In the genomic region with DNA sequence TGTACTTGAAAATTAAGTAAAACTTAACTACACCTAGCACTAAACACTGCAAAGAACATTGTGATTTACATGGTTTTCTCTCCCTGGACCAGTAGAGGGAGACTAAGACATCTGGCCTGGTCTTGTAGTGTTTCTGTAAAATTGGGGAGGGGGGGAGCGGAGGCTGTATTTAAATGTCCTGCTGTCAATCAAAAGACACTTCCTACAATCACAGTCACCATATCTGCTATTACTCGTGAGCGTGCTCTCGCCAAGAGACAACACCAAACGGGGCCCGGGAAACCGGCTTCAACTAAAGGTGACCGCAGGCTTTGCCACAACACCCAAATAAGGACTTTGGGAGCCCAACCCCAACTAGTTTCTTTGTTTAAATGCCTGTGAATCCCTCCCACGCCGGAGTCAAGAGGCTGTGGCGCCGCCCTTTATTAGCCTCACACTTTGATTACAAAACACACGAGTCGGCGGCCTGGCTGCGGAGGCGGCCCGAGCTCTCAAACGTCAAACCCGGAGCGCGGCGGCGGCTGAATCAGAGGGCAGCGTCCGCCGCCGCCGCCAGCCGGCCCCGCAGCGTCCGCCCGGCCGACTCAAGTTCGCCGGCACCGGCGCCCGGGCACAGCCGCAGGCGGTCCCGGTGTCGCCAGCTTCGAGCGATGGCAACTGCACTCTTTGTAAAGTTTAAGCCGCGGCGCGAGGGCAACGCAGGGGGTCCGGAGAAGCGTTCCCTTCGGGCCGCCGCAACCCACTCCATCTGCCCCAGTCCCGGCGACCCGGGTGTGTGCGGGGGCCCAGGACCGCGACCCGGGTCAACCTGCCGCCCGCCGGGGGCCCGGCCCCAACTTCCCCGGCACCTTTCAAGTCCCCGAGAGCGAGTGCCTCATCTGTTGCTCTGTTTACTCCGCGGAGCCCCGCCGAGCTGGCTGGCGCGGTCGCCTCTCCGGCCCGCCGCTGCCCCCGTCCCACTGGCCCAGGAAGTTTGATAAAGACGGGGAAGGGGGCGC, we compare ENCODE assay signal across 1 cellular context.
TF ChIP-seq lines count a peak whose summit lies in the region.

No MANE protein-coding gene starts in this region.

TF ChIP-seq in K562, 482 proteins besides CTCF, POLR2A, EP300 and RAD21 (continued from another document and continues in another):
- TF ChIP-seq, protein P1, sequence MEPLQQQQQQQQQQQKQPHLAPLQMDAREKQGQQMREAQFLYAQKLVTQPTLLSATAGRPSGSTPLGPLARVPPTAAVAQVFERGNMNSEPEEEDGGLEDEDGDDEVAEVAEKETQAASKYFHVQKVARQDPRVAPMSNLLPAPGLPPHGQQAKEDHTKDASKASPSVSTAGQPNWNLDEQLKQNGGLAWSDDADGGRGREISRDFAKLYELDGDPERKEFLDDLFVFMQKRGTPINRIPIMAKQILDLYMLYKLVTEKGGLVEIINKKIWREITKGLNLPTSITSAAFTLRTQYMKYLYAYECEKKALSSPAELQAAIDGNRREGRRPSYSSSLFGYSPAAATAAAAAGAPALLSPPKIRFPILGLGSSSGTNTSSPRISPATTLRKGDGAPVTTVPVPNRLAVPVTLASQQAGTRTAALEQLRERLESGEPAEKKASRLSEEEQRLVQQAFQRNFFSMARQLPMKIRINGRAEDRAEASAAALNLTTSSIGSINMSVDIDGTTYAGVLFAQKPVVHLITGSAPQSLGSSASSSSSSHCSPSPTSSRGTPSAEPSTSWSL (CRISPR knock-in tag; IDR thresholded peaks at IDR 0.05; ENCODE audit: borderline replicate concordance): no peak
- TF ChIP-seq RBM34 (IDR thresholded peaks at IDR 0.05; ENCODE audit: borderline replicate concordance, insufficient read depth, low read length) (no peak), ZNF124 (CRISPR knock-in tag; IDR thresholded peaks at IDR 0.05) (no peak), EGR1 (conservative IDR thresholded peaks at IDR 0.05) (peak; percentile 92), MTA1 (IDR thresholded peaks at IDR 0.05; ENCODE audit: borderline replicate concordance) (peak; percentile 42; the same call in 1 of the 2 replicates), ZNF431 (CRISPR knock-in tag; IDR thresholded peaks at IDR 0.05) (0 out of 2 replicates have a peak, but pooled peaks have one; percentile 50), FOXK2 (conservative IDR thresholded peaks at IDR 0.05 in 1 of 2, IDR thresholded peaks at IDR 0.05 in 1 of 2; ENCODE audit: low read depth in 2 of 2) (peak; percentile 94 to 95), TAF7 (tag; IDR thresholded peaks at IDR 0.05) (no peak), NR2C2 (CRISPR knock-in tag; IDR thresholded peaks at IDR 0.05) (no peak), NR2C2 (tag; IDR thresholded peaks at IDR 0.05) (peak; percentile 37; the same call in 1 of the 2 replicates), CCNT2 (IDR thresholded peaks at IDR 0.05; ENCODE audit: borderline replicate concordance, extremely low read depth, insufficient read length, low read depth, low read length) (peak; percentile 82), FOXJ2 (tag; IDR thresholded peaks at IDR 0.05) (peak; percentile 76; the same call in 1 of the 2 replicates), KAT7 (CRISPR knock-in tag; IDR thresholded peaks at IDR 0.05; ENCODE audit: borderline replicate concordance) (peak; percentile 96), CHD1 (IDR thresholded peaks at IDR 0.05; ENCODE audit: low read length) (peak; percentile 90), SMC3 (conservative IDR thresholded peaks at IDR 0.05; ENCODE audit: insufficient read depth, low read depth, low read length) (peak; percentile 88), NCOA1 (IDR thresholded peaks at IDR 0.05; ENCODE audit: low read depth) (peak; percentile 48; the same call in 1 of the 2 replicates), ARID1B (IDR thresholded peaks at IDR 0.05) (peak; percentile 57), ZNF583 (CRISPR knock-in tag; IDR thresholded peaks at IDR 0.05) (no peak), ZNF785 (CRISPR knock-in tag; IDR thresholded peaks at IDR 0.05) (no peak), MCM5 (IDR thresholded peaks at IDR 0.05; ENCODE audit: low read depth) (no peak), CBFA2T3 (IDR thresholded peaks at IDR 0.05) (peak; percentile 44; the same call in 1 of the 2 replicates), SAP30 (IDR thresholded peaks at IDR 0.05; ENCODE audit: borderline replicate concordance, insufficient read depth, low read depth, low read length, poor library complexity, severe bottlenecking) (peak; percentile 83), ZFP30 (CRISPR knock-in tag; IDR thresholded peaks at IDR 0.05; ENCODE audit: borderline replicate concordance) (no peak), CC2D1A (IDR thresholded peaks at IDR 0.05) (peak; percentile 85), ZNF263 (CRISPR knock-in tag; IDR thresholded peaks at IDR 0.05; ENCODE audit: borderline replicate concordance) (peak; percentile 43; the same call in 1 of the 2 replicates), MEF2D (tag; conservative IDR thresholded peaks at IDR 0.05; ENCODE audit: low read depth) (peak; percentile 39; the same call in 1 of the 2 replicates), TAF1 (IDR thresholded peaks at IDR 0.05; ENCODE audit: control insufficient read depth, extremely low read depth, insufficient read depth, low read length, severe bottlenecking) (peak; percentile 39), NBN (IDR thresholded peaks at IDR 0.05; ENCODE audit: low read depth) (peak; percentile 92; the same call in 1 of the 2 replicates), CSDE1 (IDR thresholded peaks at IDR 0.05) (no peak; a peak in 1 of 4 replicates), PTRF (tag; IDR thresholded peaks at IDR 0.05) (no peak), DMBX1 (CRISPR knock-in tag; IDR thresholded peaks at IDR 0.05; ENCODE audit: borderline replicate concordance) (peak; percentile 66; the same call in 1 of the 2 replicates), CBX8 (IDR thresholded peaks at IDR 0.05; ENCODE audit: borderline replicate concordance, extremely low read depth, low read depth, low read length, poor library complexity, severe bottlenecking) (no peak), RFX5 (IDR thresholded peaks at IDR 0.05; ENCODE audit: low read depth, low read length) (peak; percentile 62; the same call in 1 of the 2 replicates), CEBPB (tag; IDR thresholded peaks at IDR 0.05) (peak; percentile 84), HNRNPK (IDR thresholded peaks at IDR 0.05; ENCODE audit: low read depth, low read length, poor library complexity, severe bottlenecking) (no peak), DACH1 (IDR thresholded peaks at IDR 0.05; ENCODE audit: partially characterized antibody) (peak; percentile 94), NFATC3 (IDR thresholded peaks at IDR 0.05) (no peak), FOXA3 (CRISPR knock-in tag; conservative IDR thresholded peaks at IDR 0.05 in 1 of 2, IDR thresholded peaks at IDR 0.05 in 1 of 2) (peak in 1 of 2 experiments; percentile 26; a peak in 1 of 4 replicates), ZNF140 (CRISPR knock-in tag; IDR thresholded peaks at IDR 0.05) (no peak), ZBTB1 (CRISPR knock-in tag; IDR thresholded peaks at IDR 0.05; ENCODE audit: borderline replicate concordance, low read depth) (peak; percentile 96), RB1 (IDR thresholded peaks at IDR 0.05; ENCODE audit: low read depth) (peak; percentile 43; the same call in 1 of the 2 replicates), HMG20B (CRISPR knock-in tag; IDR thresholded peaks at IDR 0.05) (no peak), L3MBTL2 (IDR thresholded peaks at IDR 0.05) (peak; percentile 97)
- TF ChIP-seq, protein P2, sequence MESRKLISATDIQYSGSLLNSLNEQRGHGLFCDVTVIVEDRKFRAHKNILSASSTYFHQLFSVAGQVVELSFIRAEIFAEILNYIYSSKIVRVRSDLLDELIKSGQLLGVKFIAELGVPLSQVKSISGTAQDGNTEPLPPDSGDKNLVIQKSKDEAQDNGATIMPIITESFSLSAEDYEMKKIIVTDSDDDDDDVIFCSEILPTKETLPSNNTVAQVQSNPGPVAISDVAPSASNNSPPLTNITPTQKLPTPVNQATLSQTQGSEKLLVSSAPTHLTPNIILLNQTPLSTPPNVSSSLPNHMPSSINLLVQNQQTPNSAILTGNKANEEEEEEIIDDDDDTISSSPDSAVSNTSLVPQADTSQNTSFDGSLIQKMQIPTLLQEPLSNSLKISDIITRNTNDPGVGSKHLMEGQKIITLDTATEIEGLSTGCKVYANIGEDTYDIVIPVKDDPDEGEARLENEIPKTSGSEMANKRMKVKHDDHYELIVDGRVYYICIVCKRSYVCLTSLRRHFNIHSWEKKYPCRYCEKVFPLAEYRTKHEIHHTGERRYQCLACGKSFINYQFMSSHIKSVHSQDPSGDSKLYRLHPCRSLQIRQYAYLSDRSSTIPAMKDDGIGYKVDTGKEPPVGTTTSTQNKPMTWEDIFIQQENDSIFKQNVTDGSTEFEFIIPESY (CRISPR knock-in tag; IDR thresholded peaks at IDR 0.05): peak; percentile 80
- TF ChIP-seq, protein P3, sequence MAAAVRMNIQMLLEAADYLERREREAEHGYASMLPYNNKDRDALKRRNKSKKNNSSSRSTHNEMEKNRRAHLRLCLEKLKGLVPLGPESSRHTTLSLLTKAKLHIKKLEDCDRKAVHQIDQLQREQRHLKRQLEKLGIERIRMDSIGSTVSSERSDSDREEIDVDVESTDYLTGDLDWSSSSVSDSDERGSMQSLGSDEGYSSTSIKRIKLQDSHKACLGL (CRISPR knock-in tag; IDR thresholded peaks at IDR 0.05; ENCODE audit: borderline replicate concordance, poor library complexity, severe bottlenecking): no peak
- TF ChIP-seq, protein P4, sequence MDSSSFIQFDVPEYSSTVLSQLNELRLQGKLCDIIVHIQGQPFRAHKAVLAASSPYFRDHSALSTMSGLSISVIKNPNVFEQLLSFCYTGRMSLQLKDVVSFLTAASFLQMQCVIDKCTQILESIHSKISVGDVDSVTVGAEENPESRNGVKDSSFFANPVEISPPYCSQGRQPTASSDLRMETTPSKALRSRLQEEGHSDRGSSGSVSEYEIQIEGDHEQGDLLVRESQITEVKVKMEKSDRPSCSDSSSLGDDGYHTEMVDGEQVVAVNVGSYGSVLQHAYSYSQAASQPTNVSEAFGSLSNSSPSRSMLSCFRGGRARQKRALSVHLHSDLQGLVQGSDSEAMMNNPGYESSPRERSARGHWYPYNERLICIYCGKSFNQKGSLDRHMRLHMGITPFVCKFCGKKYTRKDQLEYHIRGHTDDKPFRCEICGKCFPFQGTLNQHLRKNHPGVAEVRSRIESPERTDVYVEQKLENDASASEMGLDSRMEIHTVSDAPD (CRISPR knock-in tag; IDR thresholded peaks at IDR 0.05): peak; percentile 75
- TF ChIP-seq, protein P5, sequence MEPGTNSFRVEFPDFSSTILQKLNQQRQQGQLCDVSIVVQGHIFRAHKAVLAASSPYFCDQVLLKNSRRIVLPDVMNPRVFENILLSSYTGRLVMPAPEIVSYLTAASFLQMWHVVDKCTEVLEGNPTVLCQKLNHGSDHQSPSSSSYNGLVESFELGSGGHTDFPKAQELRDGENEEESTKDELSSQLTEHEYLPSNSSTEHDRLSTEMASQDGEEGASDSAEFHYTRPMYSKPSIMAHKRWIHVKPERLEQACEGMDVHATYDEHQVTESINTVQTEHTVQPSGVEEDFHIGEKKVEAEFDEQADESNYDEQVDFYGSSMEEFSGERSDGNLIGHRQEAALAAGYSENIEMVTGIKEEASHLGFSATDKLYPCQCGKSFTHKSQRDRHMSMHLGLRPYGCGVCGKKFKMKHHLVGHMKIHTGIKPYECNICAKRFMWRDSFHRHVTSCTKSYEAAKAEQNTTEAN (CRISPR knock-in tag; IDR thresholded peaks at IDR 0.05): peak; percentile 87; the same call in 1 of the 2 replicates
- TF ChIP-seq, protein P6, sequence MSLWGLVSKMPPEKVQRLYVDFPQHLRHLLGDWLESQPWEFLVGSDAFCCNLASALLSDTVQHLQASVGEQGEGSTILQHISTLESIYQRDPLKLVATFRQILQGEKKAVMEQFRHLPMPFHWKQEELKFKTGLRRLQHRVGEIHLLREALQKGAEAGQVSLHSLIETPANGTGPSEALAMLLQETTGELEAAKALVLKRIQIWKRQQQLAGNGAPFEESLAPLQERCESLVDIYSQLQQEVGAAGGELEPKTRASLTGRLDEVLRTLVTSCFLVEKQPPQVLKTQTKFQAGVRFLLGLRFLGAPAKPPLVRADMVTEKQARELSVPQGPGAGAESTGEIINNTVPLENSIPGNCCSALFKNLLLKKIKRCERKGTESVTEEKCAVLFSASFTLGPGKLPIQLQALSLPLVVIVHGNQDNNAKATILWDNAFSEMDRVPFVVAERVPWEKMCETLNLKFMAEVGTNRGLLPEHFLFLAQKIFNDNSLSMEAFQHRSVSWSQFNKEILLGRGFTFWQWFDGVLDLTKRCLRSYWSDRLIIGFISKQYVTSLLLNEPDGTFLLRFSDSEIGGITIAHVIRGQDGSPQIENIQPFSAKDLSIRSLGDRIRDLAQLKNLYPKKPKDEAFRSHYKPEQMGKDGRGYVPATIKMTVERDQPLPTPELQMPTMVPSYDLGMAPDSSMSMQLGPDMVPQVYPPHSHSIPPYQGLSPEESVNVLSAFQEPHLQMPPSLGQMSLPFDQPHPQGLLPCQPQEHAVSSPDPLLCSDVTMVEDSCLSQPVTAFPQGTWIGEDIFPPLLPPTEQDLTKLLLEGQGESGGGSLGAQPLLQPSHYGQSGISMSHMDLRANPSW (CRISPR knock-in tag; IDR thresholded peaks at IDR 0.05): 0 out of 2 replicates have a peak, but pooled peaks have one; percentile 48
- TF ChIP-seq, protein P7, sequence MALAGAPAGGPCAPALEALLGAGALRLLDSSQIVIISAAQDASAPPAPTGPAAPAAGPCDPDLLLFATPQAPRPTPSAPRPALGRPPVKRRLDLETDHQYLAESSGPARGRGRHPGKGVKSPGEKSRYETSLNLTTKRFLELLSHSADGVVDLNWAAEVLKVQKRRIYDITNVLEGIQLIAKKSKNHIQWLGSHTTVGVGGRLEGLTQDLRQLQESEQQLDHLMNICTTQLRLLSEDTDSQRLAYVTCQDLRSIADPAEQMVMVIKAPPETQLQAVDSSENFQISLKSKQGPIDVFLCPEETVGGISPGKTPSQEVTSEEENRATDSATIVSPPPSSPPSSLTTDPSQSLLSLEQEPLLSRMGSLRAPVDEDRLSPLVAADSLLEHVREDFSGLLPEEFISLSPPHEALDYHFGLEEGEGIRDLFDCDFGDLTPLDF (CRISPR knock-in tag; IDR thresholded peaks at IDR 0.05): peak; percentile 85
- TF ChIP-seq, protein P8, sequence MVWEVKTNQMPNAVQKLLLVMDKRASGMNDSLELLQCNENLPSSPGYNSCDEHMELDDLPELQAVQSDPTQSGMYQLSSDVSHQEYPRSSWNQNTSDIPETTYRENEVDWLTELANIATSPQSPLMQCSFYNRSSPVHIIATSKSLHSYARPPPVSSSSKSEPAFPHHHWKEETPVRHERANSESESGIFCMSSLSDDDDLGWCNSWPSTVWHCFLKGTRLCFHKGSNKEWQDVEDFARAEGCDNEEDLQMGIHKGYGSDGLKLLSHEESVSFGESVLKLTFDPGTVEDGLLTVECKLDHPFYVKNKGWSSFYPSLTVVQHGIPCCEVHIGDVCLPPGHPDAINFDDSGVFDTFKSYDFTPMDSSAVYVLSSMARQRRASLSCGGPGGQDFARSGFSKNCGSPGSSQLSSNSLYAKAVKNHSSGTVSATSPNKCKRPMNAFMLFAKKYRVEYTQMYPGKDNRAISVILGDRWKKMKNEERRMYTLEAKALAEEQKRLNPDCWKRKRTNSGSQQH (CRISPR knock-in tag; IDR thresholded peaks at IDR 0.05): 0 out of 2 replicates have a peak, but pooled peaks have one; percentile 15
- TF ChIP-seq, protein P9, sequence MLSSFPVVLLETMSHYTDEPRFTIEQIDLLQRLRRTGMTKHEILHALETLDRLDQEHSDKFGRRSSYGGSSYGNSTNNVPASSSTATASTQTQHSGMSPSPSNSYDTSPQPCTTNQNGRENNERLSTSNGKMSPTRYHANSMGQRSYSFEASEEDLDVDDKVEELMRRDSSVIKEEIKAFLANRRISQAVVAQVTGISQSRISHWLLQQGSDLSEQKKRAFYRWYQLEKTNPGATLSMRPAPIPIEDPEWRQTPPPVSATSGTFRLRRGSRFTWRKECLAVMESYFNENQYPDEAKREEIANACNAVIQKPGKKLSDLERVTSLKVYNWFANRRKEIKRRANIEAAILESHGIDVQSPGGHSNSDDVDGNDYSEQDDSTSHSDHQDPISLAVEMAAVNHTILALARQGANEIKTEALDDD (IDR thresholded peaks at IDR 0.05): peak; percentile 89
